In the genomic region with DNA sequence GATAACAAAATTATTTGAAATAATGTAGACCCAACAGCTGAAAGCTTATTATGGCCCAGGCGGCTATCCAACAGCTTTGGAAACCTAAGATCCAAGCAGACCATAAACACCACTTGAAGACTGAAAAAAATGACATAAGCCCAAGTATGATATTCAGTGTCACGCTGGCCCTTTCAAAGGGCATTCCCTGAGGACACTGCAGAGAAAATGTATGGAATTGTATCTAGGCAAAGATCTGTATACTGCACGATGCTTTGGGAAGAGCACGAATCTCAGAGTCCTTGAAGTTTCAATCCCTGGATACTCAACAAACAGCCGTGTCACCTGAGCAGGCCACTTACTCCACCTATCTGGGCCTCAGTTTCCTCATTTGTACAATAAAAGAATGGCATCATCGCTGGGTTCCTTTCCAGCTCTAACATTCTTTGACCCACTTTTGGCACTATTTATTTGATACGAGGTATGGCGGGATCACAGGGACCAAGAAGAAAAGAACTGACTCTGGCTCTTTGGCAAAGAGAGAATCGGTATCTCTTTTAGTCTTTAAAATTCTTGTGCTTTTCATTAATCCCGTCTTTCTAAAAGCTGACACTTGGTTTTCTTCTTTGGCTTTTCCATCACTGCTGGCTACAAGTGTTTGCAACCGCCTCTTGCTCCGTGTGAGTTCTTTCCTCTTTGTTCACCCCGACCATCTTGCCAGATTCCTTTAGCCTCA, we compare ENCODE assay signal across 8 cellular contexts. TPM values are rescaled to one million over a fixed set of nuclear protein-coding genes. Genes with fewer than 3 reads are reported as not detected.
A peak's percentile ranks its signal among the peaks of the same experiment; 100 is the strongest.
DNase-seq lines count a peak whose midpoint lies in the region; ATAC-seq, FAIRE-seq and TF ChIP-seq lines count a peak whose summit lies in the region.

No MANE protein-coding gene starts in this region.

- H3K4me3 ChIP-seq in GM12878 (peak overlapping the region; percentile 81), lower lobe of right lung (peak overlapping the region; percentile 85), upper lobe of left lung (peak overlapping the region; percentile 74 to 96 (median 86)), mucosa of descending colon (no peak overlapping the region)

- no peaks in the 10 kb centered on the region for H4K20me1 ChIP-seq in GM12878 (ENCODE audit: control insufficient read depth, insufficient read depth)

- TF ChIP-seq CTCF in GM12878 (IDR thresholded peaks at IDR 0.05 in 2 of 3, conservative IDR thresholded peaks at IDR 0.05 in 1 of 3; ENCODE audit: control insufficient read depth in 2 of 3, extremely low read depth in 1 of 3, insufficient read depth in 1 of 3, low read depth in 3 of 3, low read length in 3 of 3) (no peak), lower lobe of right lung (IDR thresholded peaks at IDR 0.05) (no peak), upper lobe of left lung (IDR thresholded peaks at IDR 0.05) (no peak), mucosa of descending colon (IDR thresholded peaks at IDR 0.05) (no peak)

- WGBS in GM12878 (ENCODE audit: insufficient coverage, insufficient replicate concordance, low lambda C conversion rate, missing lambda C conversion rate): 10% methylated on average over 13 of the region's 13 CpGs
- 17 to 22% methylated on average over 13 of the region's 13 CpGs for WGBS in upper lobe of left lung, 2 donors

- FAIRE-seq in GM12878 (lab: Jason Lieb, UNC): no peak

- peaks cover 28% of the 10 kb centered on the region for H3K4me1 ChIP-seq in GM12878 (ENCODE audit: control insufficient read depth, insufficient read depth, low read length)
- H3K4me1 ChIP-seq in lower lobe of right lung: peaks cover 53% of the 10 kb centered on the region
- H3K4me1 ChIP-seq in upper lobe of left lung: peaks cover 19 to 55% (median 44%) of the 10 kb centered on the region in 4 donors
- peaks cover 14% of the 10 kb centered on the region for H3K4me1 ChIP-seq in mucosa of descending colon (ENCODE audit: low read depth)

- H3K27ac ChIP-seq in GM12878 (ENCODE audit: control insufficient read depth, insufficient read depth) (peak overlapping the region; percentile 77), lower lobe of right lung (peak overlapping the region; percentile 79), upper lobe of left lung (peak overlapping the region; percentile 88 to 94 (median 89))

- TF ChIP-seq RAD21 in GM12878 (IDR thresholded peaks at IDR 0.05; ENCODE audit: insufficient read depth, low read depth, low read length): no peak

- in situ Hi-C loops in GM12878 (cut with MboI): no loop called here

- POLR2A ChIA-PET in GM12878 (lab: Charles Lee): interaction anchor here (0.5 to 1.4 kb wide), 16 partner anchors 10 to 488 kb away, joined by 3 to 8 read pairs (median 5); a partner anchor contains a TSS

- H3K27me3 ChIP-seq in GM12878 (replicated peaks in 1 of 2; ENCODE audit: control insufficient read depth in 2 of 2, insufficient read depth in 2 of 2, low read length in 1 of 2): no peaks in the 10 kb centered on the region
- no peaks in the 10 kb centered on the region for H3K27me3 ChIP-seq in lower lobe of right lung (ENCODE audit: low read depth)
- H3K27me3 ChIP-seq in upper lobe of left lung: no peaks in the 10 kb centered on the region

- no peaks in the 10 kb centered on the region for H3K36me3 ChIP-seq in GM12878 (ENCODE audit: control insufficient read depth in 2 of 2, insufficient read depth in 2 of 2, low read length in 1 of 2)
- H3K36me3 ChIP-seq in lower lobe of right lung: no peaks in the 10 kb centered on the region
- no peaks in the 10 kb centered on the region for H3K36me3 ChIP-seq in upper lobe of left lung
- H3K36me3 ChIP-seq in mucosa of descending colon (ENCODE audit: low read depth): no peaks in the 10 kb centered on the region

- TF ChIP-seq POLR2A in GM12878 (IDR thresholded peaks at IDR 0.05; ENCODE audit: low read depth, low read length) (no peak), upper lobe of left lung (IDR thresholded peaks at IDR 0.05) (no peak)

- peak; percentile 19 for DNase-seq in activated T-cell treated with anti-CD3 and anti-CD28 coated beads, Interleukin-2, amount 50 U/mL, for 1 hour
- DNase-seq in activated T-cell treated with anti-CD3 and anti-CD28 coated beads for 4 hours: no peak
- DNase-seq in GM12878 (ENCODE audit: low read depth, low spot score): no peak
- DNase-seq in lower lobe of right lung: no peak
- peak in 1 of 2 donors; percentile 18 for DNase-seq in upper lobe of left lung
- DNase-seq in mucosa of descending colon: no peak
- DNase-seq in left colon: no peak
- no peak for DNase-seq in stimulated activated CD4-positive, alpha-beta T cell treated with anti-CD3 and anti-CD28 coated beads, Interleukin-2, amount 100 ng/mL, for 48 hours

- no peaks in the 10 kb centered on the region for H3K9me3 ChIP-seq in GM12878 (replicated peaks; ENCODE audit: control insufficient read depth, insufficient read depth, low read length)
- H3K9me3 ChIP-seq in lower lobe of right lung: no peaks in the 10 kb centered on the region
- H3K9me3 ChIP-seq in upper lobe of left lung: no peaks in the 10 kb centered on the region
- no peaks in the 10 kb centered on the region for H3K9me3 ChIP-seq in mucosa of descending colon

- TSS peak; percentile 59 for BruUV-seq in GM12878 (replicated peaks; lab: Mats Ljungman, UMichigan)

- no peak for TF ChIP-seq EP300 in GM12878 (IDR thresholded peaks at IDR 0.05; ENCODE audit: borderline replicate concordance in 1 of 2, control insufficient read depth in 1 of 2, low read depth in 2 of 2, low read length in 2 of 2)
- no peak for TF ChIP-seq EP300 in upper lobe of left lung (IDR thresholded peaks at IDR 0.05)

- CTCF ChIA-PET in GM12878 (lab: Yijun Ruan, JAX): interaction anchor here (0.6 to 1.6 kb wide), 9 partner anchors 14 to 250 kb away, joined by 3 to 6 read pairs (median 3); no protein-coding TSS in a partner anchor

- intact Hi-C loops in GM12878 (cut with micrococcal nuclease; ENCODE audit: unreplicated experiment) (no loop called here), lower lobe of right lung (cut with DNase I) (no loop called here), mucosa of descending colon (cut with DNase I, micrococcal nuclease) (no loop called here), left colon (cut with DNase I, micrococcal nuclease) (no loop called here)

- RAD21 ChIA-PET in GM12878 (lab: Charles Lee; ENCODE audit: unreplicated experiment): interaction anchor here (1.1 to 1.3 kb wide), 2 partner anchors 15 to 53 kb away, joined by 4 to 6 read pairs; no protein-coding TSS in a partner anchor

- peak overlapping the region; percentile 83 for H3K9ac ChIP-seq in GM12878 (ENCODE audit: control insufficient read depth, insufficient read depth, low read length)

- SMC1A ChIA-PET in GM12878 (lab: Charles Lee; ENCODE audit: uncharacterized antibody, unreplicated experiment): interaction anchor here (0.6 to 1.5 kb wide), 8 partner anchors 8 to 218 kb away, joined by 3 to 6 read pairs (median 3); no protein-coding TSS in a partner anchor

- H3K4me2 ChIP-seq in GM12878 (ENCODE audit: control insufficient read depth, insufficient read depth): peak overlapping the region; percentile 94

- H3K79me2 ChIP-seq in GM12878 (ENCODE audit: control insufficient read depth, insufficient read depth, low read length): peaks cover 54% of the 10 kb centered on the region

- ATAC-seq in GM12878 (peak; percentile 9), lower lobe of right lung (peak in 1 of 2 donors; percentile 2), upper lobe of left lung (ENCODE audit: low FRiP score in 2 of 2) (no peak), mucosa of descending colon (no peak), left colon (no peak)

- H2AFZ ChIP-seq in GM12878 (ENCODE audit: control insufficient read depth, low read depth, low read length): peak overlapping the region; percentile 13

RNA-seq across cellular contexts. Expression of a gene that starts 1.2 kb away (rescaled TPM):
- 80.4 and 88.9 TPM in 2 replicates for total RNA-seq in GM12878 (2013; cell fraction: nucleolus; rRNA removed)
- total RNA-seq in GM12878 (2014; rRNA removed) (54.0 and 58.5 TPM in 2 replicates), GM12878 (2014; rRNA removed; fragmentation: Illumina TruSeq; extraction: Trizol) (37.1 and 38.1 TPM in 2 replicates), GM12878 (2021) (66.6 and 69.6 TPM in 2 replicates), lower lobe of right lung (67.9 TPM), upper lobe of left lung (100 to 1,000 TPM in 1 of 6 donors, 10 to 100 TPM in 5; 48.6 to 115 (median 66.3) TPM), mucosa of descending colon (10 to 100 TPM; 30.1 to 93.0 (median 32.2) TPM), left colon (10 to 100 TPM; 34.2 to 39.2 TPM)
- polyA plus RNA-seq in GM12878 (2011; ENCODE audit: low read depth): 22.5 TPM
- polyA plus RNA-seq in GM12878 (2011; rRNA removed) (46.0 and 52.8 TPM in 2 replicates), GM12878 (2014; fragmentation: Illumina TruSeq; extraction: Trizol) (57.8 and 60.2 TPM in 2 replicates), GM12878 (2014; fragmentation: Nextera tagmentation; extraction: Ambion mirVana) (10 to 100 TPM; 11.0 to 11.8 TPM), GM12878 (2014; rRNA removed) (56.9 and 59.2 TPM in 2 replicates), GM12878 (2016; fragmentation: Nextera tagmentation; extraction: Ambion mirVana) (10 to 100 TPM; 38.8 to 40.6 TPM)
- 41.9 and 44.7 TPM in 2 replicates for polyA plus RNA-seq in GM12878 (2011; cell fraction: cytosol; rRNA removed)
- 70.8 and 85.5 TPM in 2 replicates for polyA plus RNA-seq in GM12878 (2011; cell fraction: nucleus; rRNA removed)
- polyA plus RNA-seq in GM12878 (2012): 33.3 and 39.8 TPM in 2 replicates
- polyA minus RNA-seq in GM12878 (2011; rRNA and poly(A)+ RNA removed): 38.7 and 49.0 TPM in 2 replicates
- 18.0 and 18.9 TPM in 2 replicates for polyA minus RNA-seq in GM12878 (2011; cell fraction: cytosol; rRNA and poly(A)+ RNA removed)
- polyA minus RNA-seq in GM12878 (2011; cell fraction: nucleus; rRNA and poly(A)+ RNA removed): 15.6 and 24.7 TPM in 2 replicates

RNA-seq across cellular contexts. Expression of a gene that starts 13.3 kb away (rescaled TPM):
- 130 and 152 TPM in 2 replicates for total RNA-seq in GM12878 (2013; cell fraction: nucleolus; rRNA removed)
- total RNA-seq in GM12878 (2014; rRNA removed): 71.1 and 81.1 TPM in 2 replicates
- total RNA-seq in GM12878 (2014; rRNA removed; fragmentation: Illumina TruSeq; extraction: Trizol): 25.6 and 26.1 TPM in 2 replicates
- total RNA-seq in GM12878 (2021): 78.9 and 86.4 TPM in 2 replicates
- polyA plus RNA-seq in GM12878 (2011; ENCODE audit: low read depth): 18.4 TPM
- polyA plus RNA-seq in GM12878 (2011; rRNA removed): 24.8 and 41.2 TPM in 2 replicates
- 45.7 and 47.5 TPM in 2 replicates for polyA plus RNA-seq in GM12878 (2011; cell fraction: cytosol; rRNA removed)
- polyA plus RNA-seq in GM12878 (2011; cell fraction: nucleus; rRNA removed): 167 and 182 TPM in 2 replicates
- polyA plus RNA-seq in GM12878 (2012): 51.7 TPM in 2 replicates
- 64.7 and 66.2 TPM in 2 replicates for polyA plus RNA-seq in GM12878 (2014; fragmentation: Illumina TruSeq; extraction: Trizol)
- 10 to 100 TPM; 14.8 to 24.0 TPM for polyA plus RNA-seq in GM12878 (2014; fragmentation: Nextera tagmentation; extraction: Ambion mirVana)
- polyA plus RNA-seq in GM12878 (2014; rRNA removed): 51.4 and 54.6 TPM in 2 replicates
- 10 to 100 TPM; 36.6 to 41.8 TPM for polyA plus RNA-seq in GM12878 (2016; fragmentation: Nextera tagmentation; extraction: Ambion mirVana)
- polyA minus RNA-seq in GM12878 (2011; rRNA and poly(A)+ RNA removed): 63.8 and 74.0 TPM in 2 replicates
- polyA minus RNA-seq in GM12878 (2011; cell fraction: cytosol; rRNA and poly(A)+ RNA removed): 31.0 and 31.7 TPM in 2 replicates
- 39.9 and 62.0 TPM in 2 replicates for polyA minus RNA-seq in GM12878 (2011; cell fraction: nucleus; rRNA and poly(A)+ RNA removed)
- total RNA-seq in lower lobe of right lung: 53.3 TPM
- total RNA-seq in upper lobe of left lung: 100 to 1,000 TPM in 1 of 6 donors, 10 to 100 TPM in 5; 33.7 to 119 (median 70.3) TPM
- 10 to 100 TPM; 26.4 to 53.7 (median 29.7) TPM for total RNA-seq in mucosa of descending colon
- total RNA-seq in left colon: 10 to 100 TPM; 19.8 to 28.1 TPM
